23 cellular contexts compared by ENCODE assay signal in the genomic region with DNA sequence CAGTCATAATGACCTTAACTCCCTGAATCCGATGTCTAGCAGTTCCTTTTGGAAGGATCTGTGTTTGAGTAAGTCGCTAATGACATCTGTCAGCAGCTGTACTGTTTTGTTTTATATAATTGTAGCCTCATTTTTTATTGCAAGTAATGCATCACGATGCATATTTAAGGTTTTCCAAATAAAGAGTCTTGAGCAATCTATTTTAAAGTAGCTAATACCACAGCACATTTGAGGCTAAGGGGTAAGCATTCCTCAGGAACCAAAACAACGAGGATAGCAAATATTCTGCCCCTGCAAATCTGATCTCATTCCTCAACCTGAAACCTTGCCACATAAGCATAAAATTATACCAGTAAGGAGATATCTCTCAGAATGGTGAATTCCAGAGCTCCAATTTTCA.
DNase-seq lines count a peak whose midpoint lies in the region; TF ChIP-seq lines count a peak whose summit lies in the region.
"Had no signal": no experiment of that assay in that cellular context is flagged by ENCODE, and none has a peak within 500 bp of the region (broad histone marks: within the 10 kb centered on the region; RNA-seq: fewer than 3 reads in every experiment).

No MANE protein-coding gene starts in this region.

- no TSS peak for BruUV-seq in A673 (replicated peaks; lab: Mats Ljungman, UMichigan)

- no peak overlapping the region for H2AFZ ChIP-seq in osteoblast (ENCODE audit: low read length)
- H2AFZ ChIP-seq: PC-9 had no signal

- H3K27me3 ChIP-seq in osteoblast (ENCODE audit: insufficient read depth, low read length) (no peaks in the 10 kb centered on the region), A673 (replicated peaks; ENCODE audit: insufficient read depth, low read depth, low read length, poor library complexity) (no peaks in the 10 kb centered on the region)
- H3K27me3 ChIP-seq: ascending aorta, gastroesophageal sphincter, SJSA1, uterus had no signal

- H3K9me3 ChIP-seq in osteoblast (ENCODE audit: low read depth, low read length) = no peaks in the 10 kb centered on the region
- H3K9me3 ChIP-seq in A673 (ENCODE audit: low read depth, low read length, poor library complexity, severe bottlenecking) = no peaks in the 10 kb centered on the region
- H3K9me3 ChIP-seq: ascending aorta, gastroesophageal sphincter, SJSA1, uterus had no signal

- DNase-seq in AG09319 (ENCODE audit: extremely low read depth, low read depth) (peak; percentile 44), M059J (ENCODE audit: low read depth) (peak; percentile 64), fibroblast of gingiva (ENCODE audit: low read depth) (peak; percentile 81), osteoblast (ENCODE audit: insufficient read length, low spot score, missing footprints) (no peak), NCI-H1417 (lab: John Stamatoyannopoulos, UW) (no peak), activated T-cell treated with anti-CD3 and anti-CD28 coated beads for 4 hours (no peak), A673 (ENCODE audit: low spot score) (no peak), D341Med (ENCODE audit: low spot score) (no peak)
- DNase-seq: ACHN; activated CD4-positive, alpha-beta memory T cell treated with anti-CD3 and anti-CD28 coated beads for 36 hours; activated naive CD4-positive, alpha-beta T cell treated with anti-CD3 and anti-CD28 coated beads, Interleukin-2, amount 10 ng/mL, durations not matched to agents 7 days and 5 days; activated T-cell treated with anti-CD3 and anti-CD28 coated beads, Interleukin-2, amount 50 U/mL, for 1 hour; CD8-positive, alpha-beta memory T cell; DND-41; kidney glomerular epithelial cell; MM.1S; NCI-H1694; PC-9; T-helper 2 cell; uterus had no signal

- H3K27ac ChIP-seq in osteoblast (ENCODE audit: low read depth, low read length) (no peak overlapping the region), A673 (ENCODE audit: low read depth, low read length, poor library complexity, severe bottlenecking) (no peak overlapping the region)
- H3K27ac ChIP-seq: gastroesophageal sphincter, PC-9, SJSA1, uterus had no signal

- H3K4me3 ChIP-seq in osteoblast (ENCODE audit: insufficient read depth, low read length) = no peak overlapping the region
- no peak overlapping the region for H3K4me3 ChIP-seq in A673 (ENCODE audit: low read depth, low read length, poor library complexity, severe bottlenecking)
- H3K4me3 ChIP-seq: ascending aorta, gastroesophageal sphincter, PC-9, SJSA1, uterus had no signal

- peaks cover 3% of the 10 kb centered on the region for H4K20me1 ChIP-seq in osteoblast (ENCODE audit: insufficient read depth, low read length)

- H3K79me2 ChIP-seq in osteoblast (ENCODE audit: insufficient read depth, low read length) = peaks cover 9% of the 10 kb centered on the region

- POLR2A ChIA-PET in A673 (lab: Charles Lee; ENCODE audit: low non-redundant PET) = interaction anchor here (0.6 kb wide), 1 partner anchor 24 kb away, joined by 3 read pairs; no protein-coding TSS in a partner anchor

- CTCF ChIA-PET in A673 (lab: Charles Lee) = no interaction called here

- H3K36me3 ChIP-seq in osteoblast (ENCODE audit: insufficient read depth, low read length) (no peaks in the 10 kb centered on the region), A673 (ENCODE audit: insufficient read depth, low read length, poor library complexity, severe bottlenecking) (no peaks in the 10 kb centered on the region)
- H3K36me3 ChIP-seq: ascending aorta, gastroesophageal sphincter, SJSA1, uterus had no signal

- no peak for TF ChIP-seq CTCF in AG09319 (IDR thresholded peaks at IDR 0.05; ENCODE audit: low read depth, low read length)
- TF ChIP-seq CTCF in osteoblast (IDR thresholded peaks at IDR 0.05; ENCODE audit: extremely low read depth, low read depth, low read length) = no peak
- TF ChIP-seq CTCF in A673 (conservative IDR thresholded peaks at IDR 0.05; ENCODE audit: low read depth, low read length) = no peak

- peaks cover 46% of the 10 kb centered on the region for H3K4me1 ChIP-seq in osteoblast (ENCODE audit: insufficient read depth, low read length)
- peaks cover 8% of the 10 kb centered on the region for H3K4me1 ChIP-seq in A673 (ENCODE audit: insufficient read depth, low read length, poor library complexity, severe bottlenecking)

- H3K4me2 ChIP-seq in osteoblast (ENCODE audit: insufficient read depth, low read length) = peak overlapping the region; percentile 53
- H3K4me2 ChIP-seq: PC-9 had no signal

- intact Hi-C loops in A673 (cut with micrococcal nuclease; ENCODE audit: unreplicated experiment) = no loop called here

Comparison
In these comparisons a context has a peak if more than half of its experiments do, and no peak if none do; other contexts are left out.
1. DNase-seq: peak in AG09319 (single experiment), M059J (single experiment) and fibroblast of gingiva (single experiment); none in osteoblast (single experiment), NCI-H1417 (0 of 3), activated T-cell treated with anti-CD3 and anti-CD28 coated beads for 4 hours (single experiment), A673 (single experiment) and D341Med (single experiment).